Comparison of ENCODE assay signal across 8 cellular contexts in genomic region chr17:1055751-1056645, GRCh38. TPM values are rescaled to one million over a fixed set of nuclear protein-coding genes. Genes with fewer than 3 reads are reported as not detected.
A peak's percentile ranks its signal among the peaks of the same experiment; 100 is the strongest.
DNase-seq lines count a peak whose midpoint lies in the region; ATAC-seq and TF ChIP-seq lines count a peak whose summit lies in the region.

No MANE protein-coding gene starts in this region.

- no peak overlapping the region for H3K27ac ChIP-seq in Karpas-422 (ENCODE audit: low read length)
- H3K27ac ChIP-seq in substantia nigra (ENCODE audit: low read depth, low read length, poor library complexity, severe bottlenecking), result no peak overlapping the region

- peaks cover 6% of the 10 kb centered on the region; the same call in 1 of the 2 replicates for H4K20me1 ChIP-seq in Karpas-422 (ENCODE audit: insufficient read depth, low read depth, low read length)

- H3K79me2 ChIP-seq in Karpas-422 (ENCODE audit: low read length), result no peaks in the 10 kb centered on the region

- H3K4me3 Mint-ChIP-seq in effector memory CD8-positive, alpha-beta T cell, result no peak overlapping the region
- H3K4me3 Mint-ChIP-seq in mesothelial cell of epicardium, result no peak overlapping the region

- H3K27ac Mint-ChIP-seq in effector memory CD8-positive, alpha-beta T cell, result peak overlapping the region in 1 of 2 donors; percentile 5
- H3K27ac Mint-ChIP-seq in mesothelial cell of epicardium, result no peak overlapping the region

- H3K27me3 Mint-ChIP-seq in effector memory CD8-positive, alpha-beta T cell, result no peaks in the 10 kb centered on the region
- no peaks in the 10 kb centered on the region for H3K27me3 Mint-ChIP-seq in mesothelial cell of epicardium (ENCODE audit: low read depth)

- H3K9ac ChIP-seq in Karpas-422 (ENCODE audit: low read length), result no peak overlapping the region

- no peaks in the 10 kb centered on the region for H3K4me1 ChIP-seq in Karpas-422 (ENCODE audit: low read length)

- no peak overlapping the region for H3K4me3 ChIP-seq in Karpas-422 (ENCODE audit: low read length)

- H3K36me3 ChIP-seq in Karpas-422 (ENCODE audit: insufficient read depth, low read length), result peaks cover 31% of the 10 kb centered on the region

- no peaks in the 10 kb centered on the region for H3K9me3 ChIP-seq in Karpas-422 (ENCODE audit: low read length)

- no peak overlapping the region for H2AFZ ChIP-seq in Karpas-422 (ENCODE audit: low read length)

- DNase-seq in D341Med (ENCODE audit: low spot score), result peak; percentile 82
- DNase-seq in Karpas-422, result peak; percentile 70
- DNase-seq in activated CD4-positive, alpha-beta T cell treated with anti-CD3 and anti-CD28 coated beads, Interleukin-2, amount 50 U/mL, for 1 hour, result peak; percentile 33
- peak; percentile 22 to 34 (median 33) for DNase-seq in effector memory CD8-positive, alpha-beta T cell
- peak in 1 of 2 experiments; percentile 77 for DNase-seq in mesothelial cell of epicardium (ENCODE audit: low spot score in 2 of 2, unreplicated experiment in 2 of 2)
- peak in 42 of 49 donors; percentile 12 to 78 (median 55) for DNase-seq in substantia nigra (lab: John Stamatoyannopoulos, UW)
- DNase-seq in NCI-H1436 treated with DMSO at 0.1 percent for 48 hours (lab: John Stamatoyannopoulos, UW), result no peak

- H3K36me3 Mint-ChIP-seq in effector memory CD8-positive, alpha-beta T cell (ENCODE audit: insufficient read depth), result peaks cover 32% of the 10 kb centered on the region
- peaks cover 23% of the 10 kb centered on the region for H3K36me3 Mint-ChIP-seq in mesothelial cell of epicardium

- ATAC-seq in effector memory CD8-positive, alpha-beta T cell (replicated peaks), result peak; percentile 43
- ATAC-seq in HG02610 (IDR thresholded peaks at IDR 0.05; ENCODE audit: unreplicated experiment), result no peak

- peak; percentile 88 for TF ChIP-seq CTCF in mesothelial cell of epicardium (IDR thresholded peaks at IDR 0.05; ENCODE audit: unreplicated experiment)

- no peaks in the 10 kb centered on the region for H3K9me2 ChIP-seq in Karpas-422 (replicated peaks; ENCODE audit: insufficient read depth, low read length)

- H3K4me1 Mint-ChIP-seq in effector memory CD8-positive, alpha-beta T cell (ENCODE audit: low read depth in 2 of 2), result peaks cover under 1 to 2% of the 10 kb centered on the region in 2 donors
- no peaks in the 10 kb centered on the region for H3K4me1 Mint-ChIP-seq in mesothelial cell of epicardium

- no peak overlapping the region for H3K4me2 ChIP-seq in Karpas-422 (ENCODE audit: low read depth, low read length, poor library complexity, severe bottlenecking)

- no peaks in the 10 kb centered on the region for H3K27me3 ChIP-seq in Karpas-422 (ENCODE audit: low read length)

- H3K9me3 Mint-ChIP-seq in effector memory CD8-positive, alpha-beta T cell, result no peaks in the 10 kb centered on the region
- no peaks in the 10 kb centered on the region for H3K9me3 Mint-ChIP-seq in mesothelial cell of epicardium

RNA-seq across cellular contexts. Expression of gene TIMM22, which starts 59.1 kb away (rescaled TPM):
- total RNA-seq in Karpas-422 (2014; rRNA removed; shearing (Covaris generic); ENCODE audit: low replicate concordance), result 4.7 and 7.2 TPM in 2 replicates
- 14.9 to 16.3 TPM (median 15.5 TPM) in 3 replicates for total RNA-seq in mesothelial cell of epicardium
